13 cellular contexts compared by ENCODE assay signal in genomic region chr1:156894001-156894400, GRCh38. TPM values are rescaled to one million over a fixed set of nuclear protein-coding genes. Genes with fewer than 3 reads are reported as not detected.
DNase-seq lines count a peak whose midpoint lies in the region; ATAC-seq, FAIRE-seq and TF ChIP-seq lines count a peak whose summit lies in the region.
"Had no signal": no experiment of that assay in that cellular context is flagged by ENCODE, and none has a peak within 500 bp of the region (broad histone marks: within the 10 kb centered on the region; RNA-seq: fewer than 3 reads in every experiment).

No MANE protein-coding gene starts in this region.

- peak overlapping the region in 1 of 5 experiments; percentile 29 for H3K27ac Mint-ChIP-seq in brain
- H3K27ac Mint-ChIP-seq in activated CD8-positive, alpha-beta memory T cell treated with anti-CD3 and anti-CD28 coated beads, Interleukin-2, amount 10 ng/mL, durations not matched to agents 7 days and 5 days: no peak overlapping the region
- H3K27ac Mint-ChIP-seq: T-helper 2 cell treated with Interferon-gamma antibody and Interleukin-4, amounts not matched to agents 5 μg/mL and 100 μg/mL, for 36 hours had no signal

- intact Hi-C loops in kidney (cut with DNase I): no loop called here

- H3K4me1 ChIP-seq in kidney (ENCODE audit: control insufficient read depth in 1 of 2, insufficient read depth in 1 of 2, low read depth in 1 of 2, low read length in 2 of 2) (peaks cover 0 to 16% of the 10 kb centered on the region in 2 donors), smooth muscle cell (ENCODE audit: low read depth) (peaks cover 8% of the 10 kb centered on the region)

- POLR2A ChIA-PET in GM10248 (lab: Yijun Ruan, JAX): no interaction called here

- H3K4me3 ChIP-seq in HFF-Myc (replicated peaks; ENCODE audit: low read depth, low read length) (peak overlapping the region; percentile 53), kidney (ENCODE audit: low read length in 2 of 2) (peak overlapping the region; percentile 35 to 67), smooth muscle cell (no peak overlapping the region)

- H2AFZ ChIP-seq in smooth muscle cell (ENCODE audit: low read depth): no peak overlapping the region

- peak overlapping the region in 1 of 2 donors; percentile 67 for H3K9ac ChIP-seq in kidney (ENCODE audit: low read length in 2 of 2)
- H3K9ac ChIP-seq in smooth muscle cell (ENCODE audit: low read depth): no peak overlapping the region
- H3K9ac ChIP-seq: KMS-11 had no signal

- DNase-seq in HFF-Myc (ENCODE audit: extremely low read depth, low read depth) (no peak), kidney (no peak), smooth muscle cell (lab: John Stamatoyannopoulos, UW; ENCODE audit: unreplicated experiment) (no peak), GM10248 (ENCODE audit: extremely low spot score) (no peak)
- DNase-seq in activated CD8-positive, alpha-beta memory T cell treated with anti-CD3 and anti-CD28 coated beads, Interleukin-2, amount 10 ng/mL, durations not matched to agents 7 days and 5 days: no peak
- DNase-seq: NCI-H510A treated with DMSO at 0.1 percent for 48 hours; stimulated activated CD4-positive, alpha-beta T cell treated with anti-CD3 and anti-CD28 coated beads, Interleukin-4, amount 100 ng/mL, for 4 hours had no signal

- H3K36me3 Mint-ChIP-seq in brain: no peaks in the 10 kb centered on the region
- no peaks in the 10 kb centered on the region for H3K36me3 Mint-ChIP-seq in activated CD8-positive, alpha-beta memory T cell treated with anti-CD3 and anti-CD28 coated beads, Interleukin-2, amount 10 ng/mL, durations not matched to agents 7 days and 5 days

- CTCF ChIA-PET in GM10248 (lab: Yijun Ruan, JAX): interaction anchor here (1.0 to 8.6 kb wide), 8 partner anchors 8 to 233 kb away, joined by 3 to 108 read pairs (median 4); partner anchors contain the start of genes INSRR and NTRK1
- CTCF ChIA-PET in activated CD8-positive, alpha-beta memory T cell treated with anti-CD3 and anti-CD28 coated beads, Interleukin-2, amount 10 ng/mL, durations not matched to agents 7 days and 5 days (lab: Charles Lee): interaction anchor here (0.7 to 1.9 kb wide), 7 partner anchors 17 to 55 kb away, joined by 3 to 10 read pairs (median 5); partner anchors contain the start of genes INSRR and LRRC71

- H3K9me3 Mint-ChIP-seq in brain: no peaks in the 10 kb centered on the region
- H3K9me3 Mint-ChIP-seq in activated CD8-positive, alpha-beta memory T cell treated with anti-CD3 and anti-CD28 coated beads, Interleukin-2, amount 10 ng/mL, durations not matched to agents 7 days and 5 days (ENCODE audit: low read depth): no peaks in the 10 kb centered on the region
- H3K9me3 Mint-ChIP-seq: T-helper 2 cell treated with Interferon-gamma antibody and Interleukin-4, amounts not matched to agents 5 μg/mL and 100 μg/mL, for 36 hours had no signal

- H3K4me2 ChIP-seq in smooth muscle cell: peak overlapping the region; percentile 21
- H3K4me2 ChIP-seq: KMS-11 had no signal

- no peak for TF ChIP-seq CTCF in HFF-Myc (IDR thresholded peaks at IDR 0.05; ENCODE audit: low read depth, low read length, missing control alignments)
- TF ChIP-seq CTCF in brain (conservative IDR thresholded peaks at IDR 0.05): no peak
- no peak for TF ChIP-seq CTCF in kidney (IDR thresholded peaks at IDR 0.05; ENCODE audit: borderline replicate concordance, extremely low read depth, insufficient read depth)
- no peak for TF ChIP-seq CTCF in smooth muscle cell (IDR thresholded peaks at IDR 0.05; ENCODE audit: borderline replicate concordance, insufficient read depth, poor library complexity, severe bottlenecking)
- TF ChIP-seq CTCF in GM10248 (IDR thresholded peaks at IDR 0.05; ENCODE audit: control extremely low read depth, extremely low read depth, low read depth, missing control alignments): no peak

- peak overlapping the region; percentile 78 to 95 for H3K27ac ChIP-seq in kidney (ENCODE audit: low read depth in 2 of 2, low read length in 2 of 2)
- no peak overlapping the region for H3K27ac ChIP-seq in smooth muscle cell (ENCODE audit: low read depth)
- H3K27ac ChIP-seq: KMS-11 had no signal

- no peaks in the 10 kb centered on the region for H3K9me3 ChIP-seq in kidney (ENCODE audit: control insufficient read depth in 1 of 2, low read length in 2 of 2)
- no peaks in the 10 kb centered on the region for H3K9me3 ChIP-seq in smooth muscle cell (replicated peaks; ENCODE audit: low read depth)

- 33% methylated on average over 5 of the region's 5 CpGs for WGBS in smooth muscle cell (ENCODE audit: low lambda C conversion rate)

- H3K27me3 ChIP-seq in smooth muscle cell (ENCODE audit: low read depth): no peaks in the 10 kb centered on the region

- no peak for ATAC-seq in HG03432 (IDR thresholded peaks at IDR 0.05; ENCODE audit: unreplicated experiment)
- no peak for ATAC-seq in GM21528 (IDR thresholded peaks at IDR 0.05; ENCODE audit: low FRiP score, unreplicated experiment)
- ATAC-seq in activated CD8-positive, alpha-beta memory T cell treated with anti-CD3 and anti-CD28 coated beads, Interleukin-2, amount 10 ng/mL, durations not matched to agents 7 days and 5 days: no peak

- peaks cover 30% of the 10 kb centered on the region for H3K4me1 Mint-ChIP-seq in brain
- peaks cover 22% of the 10 kb centered on the region for H3K4me1 Mint-ChIP-seq in activated CD8-positive, alpha-beta memory T cell treated with anti-CD3 and anti-CD28 coated beads, Interleukin-2, amount 10 ng/mL, durations not matched to agents 7 days and 5 days

- no peak for FAIRE-seq in kidney (lab: Jason Lieb, UNC)
- FAIRE-seq: endometrium had no signal

- peak overlapping the region in 3 of 5 experiments; percentile 45 to 67 (median 58) for H3K4me3 Mint-ChIP-seq in brain
- no peak overlapping the region for H3K4me3 Mint-ChIP-seq in activated CD8-positive, alpha-beta memory T cell treated with anti-CD3 and anti-CD28 coated beads, Interleukin-2, amount 10 ng/mL, durations not matched to agents 7 days and 5 days
- H3K4me3 Mint-ChIP-seq: T-helper 2 cell treated with Interferon-gamma antibody and Interleukin-4, amounts not matched to agents 5 μg/mL and 100 μg/mL, for 36 hours had no signal

- H3K36me3 ChIP-seq in kidney (ENCODE audit: control insufficient read depth in 1 of 2, insufficient read depth in 2 of 2, low read length in 2 of 2) (no peaks in the 10 kb centered on the region), smooth muscle cell (ENCODE audit: low read depth) (no peaks in the 10 kb centered on the region)

- peaks cover 4% of the 10 kb centered on the region for H3F3A ChIP-seq in smooth muscle cell (ENCODE audit: low read depth)

- peaks cover 84% of the 10 kb centered on the region for H3K27me3 Mint-ChIP-seq in brain
- peaks cover 78% of the 10 kb centered on the region for H3K27me3 Mint-ChIP-seq in activated CD8-positive, alpha-beta memory T cell treated with anti-CD3 and anti-CD28 coated beads, Interleukin-2, amount 10 ng/mL, durations not matched to agents 7 days and 5 days

- no peaks in the 10 kb centered on the region for H4K20me1 ChIP-seq in smooth muscle cell (ENCODE audit: low read depth)

- H3K79me2 ChIP-seq in smooth muscle cell (ENCODE audit: low read depth): no peaks in the 10 kb centered on the region

RNA-seq across cellular contexts. Expression of gene PEAR1, which starts 0.5 kb away (rescaled TPM):
- 2.2 TPM for polyA plus RNA-seq in brain (ENCODE audit: insufficient read depth, low read depth, low replicate concordance)
- 17.2 TPM for total RNA-seq in kidney
- polyA plus RNA-seq in kidney (ENCODE audit: insufficient read depth, low read depth, low replicate concordance): 4.5 TPM
- total RNA-seq in smooth muscle cell: 2.3 and 2.7 TPM in 2 replicates
- 3.7 and 4.4 TPM in 2 replicates for polyA plus RNA-seq in smooth muscle cell
- total RNA-seq in activated CD8-positive, alpha-beta memory T cell treated with anti-CD3 and anti-CD28 coated beads, Interleukin-2, amount 10 ng/mL, durations not matched to agents 7 days and 5 days: not detected

RNA-seq across cellular contexts. Expression of gene LRRC71, which starts 26.4 kb away (rescaled TPM):
- not detected for polyA plus RNA-seq in brain (ENCODE audit: insufficient read depth, low read depth, low replicate concordance)
- 0.50 TPM for total RNA-seq in kidney
- 0.19 TPM for polyA plus RNA-seq in kidney (ENCODE audit: insufficient read depth, low read depth, low replicate concordance)
- not detected in 2 replicates for total RNA-seq in smooth muscle cell
- 0.33 TPM in 1 of 2 replicates, not detected in the other for polyA plus RNA-seq in smooth muscle cell
- not detected for total RNA-seq in activated CD8-positive, alpha-beta memory T cell treated with anti-CD3 and anti-CD28 coated beads, Interleukin-2, amount 10 ng/mL, durations not matched to agents 7 days and 5 days

RNA-seq across cellular contexts. Expression of gene NTRK1, which starts 33.3 kb away (rescaled TPM):
- 0.32 TPM for polyA plus RNA-seq in brain (ENCODE audit: insufficient read depth, low read depth, low replicate concordance)
- 1.0 TPM for total RNA-seq in kidney
- polyA plus RNA-seq in kidney (ENCODE audit: insufficient read depth, low read depth, low replicate concordance): 1.3 TPM
- total RNA-seq in smooth muscle cell: 0.85 and 1.2 TPM in 2 replicates
- 3.6 and 5.3 TPM in 2 replicates for polyA plus RNA-seq in smooth muscle cell
- 1 to 10 TPM; 2.8 to 8.8 TPM for total RNA-seq in activated CD8-positive, alpha-beta memory T cell treated with anti-CD3 and anti-CD28 coated beads, Interleukin-2, amount 10 ng/mL, durations not matched to agents 7 days and 5 days

RNA-seq across cellular contexts. Expression of gene INSRR, which starts 35.1 kb away (rescaled TPM):
- polyA plus RNA-seq in brain (ENCODE audit: insufficient read depth, low read depth, low replicate concordance) (0.42 TPM), kidney (ENCODE audit: insufficient read depth, low read depth, low replicate concordance) (2.4 TPM), smooth muscle cell (0.45 and 0.67 TPM in 2 replicates)
- total RNA-seq in kidney (0.35 TPM), smooth muscle cell (0.09 and 0.36 TPM in 2 replicates)
- under 1 TPM; 0.09 to 0.19 TPM for total RNA-seq in activated CD8-positive, alpha-beta memory T cell treated with anti-CD3 and anti-CD28 coated beads, Interleukin-2, amount 10 ng/mL, durations not matched to agents 7 days and 5 days
